2 cellular contexts compared by ENCODE assay signal in genomic region chr1:19776933-19777332, GRCh38.
TF ChIP-seq lines count a peak whose summit lies in the region.

No MANE protein-coding gene starts in this region.

TF ChIP-seq in Ishikawa, 13 proteins besides CTCF, POLR2A, EP300 and RAD21:
- TF ChIP-seq TCF12 (IDR thresholded peaks at IDR 0.05; ENCODE audit: low read depth) (no peak), USF1 (IDR thresholded peaks at IDR 0.05) (peak; percentile 30; the same call in 1 of the 2 replicates)

TF ChIP-seq in K562, 482 proteins besides CTCF, POLR2A, EP300 and RAD21:
- peak; percentile 75 for TF ChIP-seq USF1 (CRISPR knock-in tag; IDR thresholded peaks at IDR 0.05)
- TF ChIP-seq RAD51 (IDR thresholded peaks at IDR 0.05; ENCODE audit: borderline replicate concordance, low read depth): peak; percentile 56
- no peak for TF ChIP-seq CEBPZ (IDR thresholded peaks at IDR 0.05; ENCODE audit: borderline replicate concordance, low read depth, low read length)
- TF ChIP-seq USF2 (CRISPR knock-in tag; IDR thresholded peaks at IDR 0.05): peak; percentile 80
- TF ChIP-seq GTF3C2 (IDR thresholded peaks at IDR 0.05; ENCODE audit: borderline replicate concordance, extremely low read depth, insufficient read length): no peak
- peak; percentile 72 for TF ChIP-seq RBM25 (IDR thresholded peaks at IDR 0.05; ENCODE audit: low read depth, low read length, severe bottlenecking)
- 0 out of 2 replicates have a peak, but pooled peaks have one; percentile 14 for TF ChIP-seq CBFA2T2 (conservative IDR thresholded peaks at IDR 0.05)
TF ChIP-seq in K562: peak in this region for 5.
